Comparison of ENCODE assay signal across 11 cellular contexts in the genomic region with DNA sequence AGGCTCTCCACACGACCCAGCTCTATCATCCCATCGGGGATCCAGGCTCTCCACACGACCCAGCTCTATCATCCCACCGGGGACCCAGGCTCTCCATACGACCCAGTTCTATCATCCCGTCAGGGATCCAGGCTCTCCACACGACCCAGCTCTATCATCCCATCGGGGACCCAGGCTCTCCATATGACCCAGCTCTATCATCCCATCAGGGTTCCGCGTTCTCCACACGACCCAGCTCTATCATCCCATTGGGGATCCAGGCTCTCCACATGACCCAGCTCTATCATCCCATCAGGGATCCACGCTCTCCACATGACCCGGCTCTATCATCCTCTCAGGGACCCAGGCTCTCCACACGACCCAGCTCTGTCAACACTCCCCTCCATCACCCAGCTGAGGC. TPM values are rescaled to one million over a fixed set of nuclear protein-coding genes. Genes with fewer than 3 reads are reported as not detected.
A peak's percentile ranks its signal among the peaks of the same experiment; 100 is the strongest.
DNase-seq lines count a peak whose midpoint lies in the region; ATAC-seq and TF ChIP-seq lines count a peak whose summit lies in the region.
"Not testable (repeated sequence)": the region's sequence is repeated elsewhere in the genome, so short reads cannot be mapped to it uniquely, and the experiment has no call there.
"Had no signal": no experiment of that assay in that cellular context is flagged by ENCODE, and none has a peak within 500 bp of the region (broad histone marks: within the 10 kb centered on the region; RNA-seq: fewer than 3 reads in every experiment).

No MANE protein-coding gene starts in this region.

- not testable (repeated sequence) for DNase-seq in CD8-positive, alpha-beta memory T cell; T-helper 17 cell; activated CD8-positive, alpha-beta T cell treated with anti-CD3 and anti-CD28 coated beads for 36 hours; chondrocyte (ENCODE audit: low spot score); naive B cell; stimulated activated effector memory CD8-positive, alpha-beta T cell treated with anti-CD3 and anti-CD28 coated beads, Interleukin-12 subunit alpha, Interleukin-12 subunit beta, amount 100 ng/mL, for 72 hours (ENCODE audit: low spot score in 2 of 2)

- CTCF ChIA-PET in CD8-positive, alpha-beta memory T cell (lab: Charles Lee); activated CD8-positive, alpha-beta T cell treated with anti-CD3 and anti-CD28 coated beads for 36 hours (lab: Charles Lee): not testable (repeated sequence)

- H3K27me3 ChIP-seq in CD8-positive, alpha-beta memory T cell (ENCODE audit: insufficient read depth, low read length, poor library complexity, severe bottlenecking) = not testable (repeated sequence)

- H3K36me3 Mint-ChIP-seq in CD8-positive, alpha-beta memory T cell; T-helper 17 cell (ENCODE audit: low read depth); activated CD8-positive, alpha-beta T cell treated with anti-CD3 and anti-CD28 coated beads for 36 hours (ENCODE audit: low read depth); activated naive CD4-positive, alpha-beta T cell treated with anti-CD3 and anti-CD28 coated beads, Interleukin-2, amount 50 U/mL, for 24 hours; chondrocyte (ENCODE audit: low read depth): not testable (repeated sequence)
- peaks cover 0 to 15% of the 10 kb centered on the region in 2 donors for H3K36me3 Mint-ChIP-seq in naive B cell
- peaks cover 19% of the 10 kb centered on the region for H3K36me3 Mint-ChIP-seq in stimulated activated effector memory CD8-positive, alpha-beta T cell treated with anti-CD3 and anti-CD28 coated beads, Interleukin-12 subunit alpha, Interleukin-12 subunit beta, amount 100 ng/mL, for 72 hours

- H3K4me1 ChIP-seq in CD8-positive, alpha-beta memory T cell (ENCODE audit: insufficient read depth, low read length) = not testable (repeated sequence)

- not testable (repeated sequence) for H3K27ac ChIP-seq in CD8-positive, alpha-beta memory T cell (ENCODE audit: low read depth, low read length)

- H3K9me3 ChIP-seq in CD8-positive, alpha-beta memory T cell (ENCODE audit: low read length); T-helper 17 cell (ENCODE audit: control insufficient read depth, low read length, poor library complexity, severe bottlenecking): not testable (repeated sequence)

- not testable (repeated sequence) for H3K27me3 Mint-ChIP-seq in CD8-positive, alpha-beta memory T cell; T-helper 17 cell; activated CD8-positive, alpha-beta T cell treated with anti-CD3 and anti-CD28 coated beads for 36 hours; activated naive CD4-positive, alpha-beta T cell treated with anti-CD3 and anti-CD28 coated beads, Interleukin-2, amount 50 U/mL, for 24 hours; chondrocyte (ENCODE audit: low read depth); naive B cell

- intact Hi-C loops in activated CD8-positive, alpha-beta T cell treated with anti-CD3 and anti-CD28 coated beads for 36 hours (cut with micrococcal nuclease) = not testable (repeated sequence)

- not testable (repeated sequence) for ATAC-seq in T-helper 17 cell; activated CD8-positive, alpha-beta T cell treated with anti-CD3 and anti-CD28 coated beads for 36 hours; naive B cell (ENCODE audit: low read depth in 2 of 2); stimulated activated effector memory CD8-positive, alpha-beta T cell treated with anti-CD3 and anti-CD28 coated beads, Interleukin-12 subunit alpha, Interleukin-12 subunit beta, amount 100 ng/mL, for 72 hours

- POLR2A ChIA-PET in CD8-positive, alpha-beta memory T cell (lab: Charles Lee); activated CD8-positive, alpha-beta T cell treated with anti-CD3 and anti-CD28 coated beads for 36 hours (lab: Charles Lee): not testable (repeated sequence)

- not testable (repeated sequence) for H3K4me3 Mint-ChIP-seq in CD8-positive, alpha-beta memory T cell; T-helper 17 cell; activated CD8-positive, alpha-beta T cell treated with anti-CD3 and anti-CD28 coated beads for 36 hours; activated naive CD4-positive, alpha-beta T cell treated with anti-CD3 and anti-CD28 coated beads, Interleukin-2, amount 50 U/mL, for 24 hours; chondrocyte (ENCODE audit: unreplicated experiment); stimulated activated effector memory CD8-positive, alpha-beta T cell treated with anti-CD3 and anti-CD28 coated beads, Interleukin-12 subunit alpha, Interleukin-12 subunit beta, amount 100 ng/mL, for 72 hours
- H3K4me3 Mint-ChIP-seq in naive B cell = peak overlapping the region in 3 of 8 donors; percentile 5 to 73 (median 34)

- H3K4me3 ChIP-seq in CD8-positive, alpha-beta memory T cell (ENCODE audit: low read length) = not testable (repeated sequence)

- TF ChIP-seq CTCF in activated CD8-positive, alpha-beta T cell treated with anti-CD3 and anti-CD28 coated beads for 36 hours (IDR thresholded peaks at IDR 0.05); chondrocyte (IDR thresholded peaks at IDR 0.05): not testable (repeated sequence)

- H3K4me1 Mint-ChIP-seq in CD8-positive, alpha-beta memory T cell; T-helper 17 cell; activated CD8-positive, alpha-beta T cell treated with anti-CD3 and anti-CD28 coated beads for 36 hours (ENCODE audit: low read depth); activated naive CD4-positive, alpha-beta T cell treated with anti-CD3 and anti-CD28 coated beads, Interleukin-2, amount 50 U/mL, for 24 hours; chondrocyte (ENCODE audit: low read depth): not testable (repeated sequence)
- H3K4me1 Mint-ChIP-seq in naive B cell = peaks cover 11 to 26% (median 22%) of the 10 kb centered on the region in 3 donors
- H3K4me1 Mint-ChIP-seq in stimulated activated effector memory CD8-positive, alpha-beta T cell treated with anti-CD3 and anti-CD28 coated beads, Interleukin-12 subunit alpha, Interleukin-12 subunit beta, amount 100 ng/mL, for 72 hours = peaks cover 26% of the 10 kb centered on the region

- H3K36me3 ChIP-seq in CD8-positive, alpha-beta memory T cell (ENCODE audit: insufficient read depth, low read length) = not testable (repeated sequence)

- peak overlapping the region in 6 of 8 donors; percentile 51 to 89 (median 85) for H3K27ac Mint-ChIP-seq in CD8-positive, alpha-beta memory T cell
- H3K27ac Mint-ChIP-seq in T-helper 17 cell (peak overlapping the region; percentile 64), chondrocyte (ENCODE audit: unreplicated experiment) (peak overlapping the region; percentile 49), naive B cell (peak overlapping the region; percentile 86 to 98 (median 91))
- H3K27ac Mint-ChIP-seq in activated CD8-positive, alpha-beta T cell treated with anti-CD3 and anti-CD28 coated beads for 36 hours = peak overlapping the region; percentile 61
- peak overlapping the region; percentile 91 for H3K27ac Mint-ChIP-seq in activated naive CD4-positive, alpha-beta T cell treated with anti-CD3 and anti-CD28 coated beads, Interleukin-2, amount 50 U/mL, for 24 hours
- peak overlapping the region; percentile 81 for H3K27ac Mint-ChIP-seq in stimulated activated effector memory CD8-positive, alpha-beta T cell treated with anti-CD3 and anti-CD28 coated beads, Interleukin-12 subunit alpha, Interleukin-12 subunit beta, amount 100 ng/mL, for 72 hours

- H3K9me3 Mint-ChIP-seq in CD8-positive, alpha-beta memory T cell = peaks cover 5 to 15% (median 13%) of the 10 kb centered on the region in 5 donors
- peaks cover 15% of the 10 kb centered on the region for H3K9me3 Mint-ChIP-seq in activated CD8-positive, alpha-beta T cell treated with anti-CD3 and anti-CD28 coated beads for 36 hours
- peaks cover 16% of the 10 kb centered on the region for H3K9me3 Mint-ChIP-seq in activated naive CD4-positive, alpha-beta T cell treated with anti-CD3 and anti-CD28 coated beads, Interleukin-2, amount 50 U/mL, for 24 hours
- H3K9me3 Mint-ChIP-seq in chondrocyte (ENCODE audit: low read depth) = peaks cover 19% of the 10 kb centered on the region
- H3K9me3 Mint-ChIP-seq in naive B cell = peaks cover 0 to 17% (median 14%) of the 10 kb centered on the region in 7 donors
- H3K9me3 Mint-ChIP-seq in stimulated activated effector memory CD8-positive, alpha-beta T cell treated with anti-CD3 and anti-CD28 coated beads, Interleukin-12 subunit alpha, Interleukin-12 subunit beta, amount 100 ng/mL, for 72 hours = peaks cover 19% of the 10 kb centered on the region

RNA-seq across cellular contexts. Expression of a gene that starts 20.5 kb away (rescaled TPM):
- total RNA-seq in CD8-positive, alpha-beta memory T cell = not detected
- not detected for polyA plus RNA-seq in CD8-positive, alpha-beta memory T cell
- total RNA-seq in T-helper 17 cell (1 to 10 TPM in 1 of 2 donors, under 1 TPM in 1; 0.86 to 2.5 TPM), chondrocyte (not detected in 3 replicates)
- not detected for total RNA-seq in activated CD8-positive, alpha-beta T cell treated with anti-CD3 and anti-CD28 coated beads for 36 hours
- polyA plus RNA-seq in naive B cell (ENCODE audit: low read depth in 6 of 6) = not detected
- total RNA-seq: A673, Daoy, H4, HFFc6 had no signal

RNA-seq across cellular contexts. Expression of a gene that starts 37.3 kb away (rescaled TPM):
- total RNA-seq in CD8-positive, alpha-beta memory T cell = 10 to 100 TPM; 18.7 to 20.8 TPM
- 7.9 TPM for polyA plus RNA-seq in CD8-positive, alpha-beta memory T cell
- 10 to 100 TPM; 13.4 to 17.1 TPM for total RNA-seq in T-helper 17 cell
- 10 to 100 TPM; 17.5 to 20.3 TPM for total RNA-seq in activated CD8-positive, alpha-beta T cell treated with anti-CD3 and anti-CD28 coated beads for 36 hours
- total RNA-seq in chondrocyte = 9.2 to 15.1 TPM (median 9.2 TPM) in 3 replicates
- 1 to 10 TPM in 5 of 6 donors, not detected in 1; 2.0 to 6.3 (median 4.3) TPM for polyA plus RNA-seq in naive B cell (ENCODE audit: low read depth in 6 of 6)

RNA-seq across cellular contexts. Expression of a gene that starts 53.2 kb away (rescaled TPM):
- 10 to 100 TPM; 91.0 to 97.1 TPM for total RNA-seq in CD8-positive, alpha-beta memory T cell
- 2.0 TPM for polyA plus RNA-seq in CD8-positive, alpha-beta memory T cell
- total RNA-seq in T-helper 17 cell (10 to 100 TPM; 47.9 to 80.4 TPM), chondrocyte (not detected in 3 replicates)
- total RNA-seq in activated CD8-positive, alpha-beta T cell treated with anti-CD3 and anti-CD28 coated beads for 36 hours = 100 to 1,000 TPM; 126 to 135 TPM
- polyA plus RNA-seq in naive B cell (ENCODE audit: low read depth in 6 of 6) = 10 to 100 TPM in 1 of 6 donors, 1 to 10 TPM in 5; 2.4 to 13.0 (median 7.9) TPM
- total RNA-seq: H4, HFFc6 had no signal

Comparison
In these comparisons a context has a peak if more than half of its experiments do, and no peak if none do; other contexts are left out.
1. RNA of a gene that starts 53.2 kb away (total RNA-seq): 126 to 135 TPM in activated CD8-positive, alpha-beta T cell treated with anti-CD3 and anti-CD28 coated beads for 36 hours, 91.0 to 97.1 TPM in CD8-positive, alpha-beta memory T cell and 47.9 to 80.4 TPM in T-helper 17 cell; not detected in chondrocyte; every median in the first group is over 10 times any median in the second.
2. Peak in every context shown above with its lines, with median percentiles within 50 percentile points of each other: H3K27ac Mint-ChIP-seq.